11 cellular contexts compared by ENCODE assay signal in the genomic region with DNA sequence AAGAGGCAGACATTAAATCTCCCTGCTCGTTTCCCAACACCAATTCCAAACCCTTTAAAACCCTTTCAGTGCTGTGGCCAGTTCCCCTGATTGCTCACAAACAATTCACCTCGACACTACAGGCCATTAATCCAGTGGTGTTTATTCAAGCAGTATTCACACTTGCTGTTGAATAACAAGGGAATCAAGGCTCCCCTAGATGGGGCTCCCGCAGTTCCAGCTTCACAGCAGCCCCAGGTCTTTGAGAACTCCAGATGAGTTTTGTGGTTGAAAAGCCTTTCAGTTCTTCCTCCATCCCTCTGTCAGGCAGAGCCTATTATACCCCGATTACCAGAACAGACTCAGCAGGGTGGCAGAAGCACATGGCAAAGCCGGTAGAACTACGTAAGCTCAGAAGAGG. TPM values are rescaled to one million over a fixed set of nuclear protein-coding genes. Genes with fewer than 3 reads are reported as not detected.
DNase-seq lines count a peak whose midpoint lies in the region; ATAC-seq, FAIRE-seq and TF ChIP-seq lines count a peak whose summit lies in the region.
"Had no signal": no experiment of that assay in that cellular context is flagged by ENCODE, and none has a peak within 500 bp of the region (broad histone marks: within the 10 kb centered on the region; RNA-seq: fewer than 3 reads in every experiment).

No MANE protein-coding gene starts in this region.

- H3K4me3 ChIP-seq in right atrium auricular region (no peak overlapping the region), endothelial cell of umbilical vein (replicated peaks in 1 of 3; ENCODE audit: insufficient read depth in 1 of 3, low read depth in 1 of 3, low read length in 3 of 3) (no peak overlapping the region), vagina (no peak overlapping the region)

- no peaks in the 10 kb centered on the region for H3K27me3 Mint-ChIP-seq in nephron progenitor cell (ENCODE audit: low read depth, poor library complexity)

- dilution Hi-C loops in endothelial cell of umbilical vein (cut with MboI; ENCODE audit: extremely low pct_ligation_motif_present, low sequenced_read_pairs), result no loop called here

- H3K79me2 ChIP-seq in endothelial cell of umbilical vein (ENCODE audit: control insufficient read depth, insufficient read depth, low read length), result no peaks in the 10 kb centered on the region

- no peaks in the 10 kb centered on the region for H3K9me1 ChIP-seq in endothelial cell of umbilical vein (replicated peaks; ENCODE audit: control insufficient read depth, extremely low read depth, insufficient read depth, low read length)

- peaks cover 77% of the 10 kb centered on the region for H3K4me1 Mint-ChIP-seq in nephron progenitor cell

- CTCF ChIA-PET in endothelial cell of umbilical vein (lab: Charles Lee) (interaction anchor here (1.2 to 2.7 kb wide), 7 partner anchors 10 to 85 kb away, joined by 3 to 11 read pairs (median 5); no protein-coding TSS in a partner anchor), GM10248 (lab: Yijun Ruan, JAX) (interaction anchor here (1.1 to 2.0 kb wide), 6 partner anchors 8 to 33 kb away, joined by 3 to 8 read pairs (median 5); no protein-coding TSS in a partner anchor)

- no peaks in the 10 kb centered on the region for H3K9me3 Mint-ChIP-seq in nephron progenitor cell

- peaks cover 54% of the 10 kb centered on the region for H3K36me3 Mint-ChIP-seq in nephron progenitor cell (ENCODE audit: low read depth)

- no peak overlapping the region for H2AFZ ChIP-seq in endothelial cell of umbilical vein (ENCODE audit: low read depth, low read length)

- TF ChIP-seq CTCF in right atrium auricular region (IDR thresholded peaks at IDR 0.05) (no peak), endothelial cell of umbilical vein (IDR thresholded peaks at IDR 0.05; ENCODE audit: extremely low read depth in 1 of 2, insufficient read depth in 1 of 2, low read depth in 1 of 2, low read length in 2 of 2) (no peak), nephron progenitor cell (IDR thresholded peaks at IDR 0.05) (no peak), vagina (IDR thresholded peaks at IDR 0.05) (no peak), GM10248 (IDR thresholded peaks at IDR 0.05; ENCODE audit: control extremely low read depth, extremely low read depth, low read depth, missing control alignments) (no peak)

- H3K27me3 ChIP-seq in right atrium auricular region (no peaks in the 10 kb centered on the region), endothelial cell of umbilical vein (ENCODE audit: control insufficient read depth in 2 of 2, insufficient read depth in 2 of 2, low read length in 2 of 2) (no peaks in the 10 kb centered on the region), vagina (no peaks in the 10 kb centered on the region)

- H3K4me3 Mint-ChIP-seq in nephron progenitor cell, result peak overlapping the region; percentile 53

- H4K20me1 ChIP-seq in endothelial cell of umbilical vein (replicated peaks; ENCODE audit: control insufficient read depth, extremely low read depth, insufficient read depth, low read length), result no peaks in the 10 kb centered on the region

- H3K27ac ChIP-seq in right atrium auricular region, result peak overlapping the region; percentile 73
- no peak overlapping the region for H3K27ac ChIP-seq in endothelial cell of umbilical vein (ENCODE audit: insufficient read depth, low read depth, low read length)
- peak overlapping the region; percentile 85 for H3K27ac ChIP-seq in vagina

- DNase-seq in right atrium auricular region (ENCODE audit: low spot score), result no peak
- DNase-seq in Right ventricle myocardium inferior (ENCODE audit: missing footprints), result no peak
- DNase-seq in endothelial cell of umbilical vein (ENCODE audit: low read depth, low spot score), result peak; percentile 19
- no peak for DNase-seq in nephron progenitor cell
- no peak for DNase-seq in vagina (ENCODE audit: extremely low spot score in 2 of 2)
- no peak for DNase-seq in GDM1 (lab: John Stamatoyannopoulos, UW)
- DNase-seq in GM10248 (ENCODE audit: extremely low spot score), result no peak
- DNase-seq in midbrain (lab: John Stamatoyannopoulos, UW), result no peak
- DNase-seq: NCI-H187 treated with DMSO at 0.1 percent for 48 hours; stimulated activated CD4-positive, alpha-beta T cell treated with anti-CD3 and anti-CD28 coated beads, Interleukin-12 subunit alpha, Interleukin-12 subunit beta, amount 100 ng/mL, for 4 hours had no signal

- peaks cover 0 to 75% of the 10 kb centered on the region in 2 donors for H3K4me1 ChIP-seq in right atrium auricular region
- peaks cover 37% of the 10 kb centered on the region for H3K4me1 ChIP-seq in endothelial cell of umbilical vein (ENCODE audit: control insufficient read depth, extremely low read depth, insufficient read depth, low read length)
- peaks cover 75% of the 10 kb centered on the region for H3K4me1 ChIP-seq in vagina

- H3K9ac ChIP-seq in endothelial cell of umbilical vein (replicated peaks; ENCODE audit: extremely low read depth, insufficient read depth, low read length), result no peak overlapping the region

- no peak for ATAC-seq in Right ventricle myocardium inferior
- ATAC-seq: Panc1 had no signal

- BruUV-seq in endothelial cell of umbilical vein (replicated peaks; lab: Mats Ljungman, UMichigan), result no TSS peak

- no peak for TF ChIP-seq POLR2A in endothelial cell of umbilical vein (IDR thresholded peaks at IDR 0.05; ENCODE audit: low read depth, low read length)
- TF ChIP-seq POLR2A in vagina (IDR thresholded peaks at IDR 0.05), result no peak

- FAIRE-seq in endothelial cell of umbilical vein (lab: Jason Lieb, UNC), result no peak

- H3K4me2 ChIP-seq in endothelial cell of umbilical vein (ENCODE audit: insufficient read depth, low read length), result no peak overlapping the region

- intact Hi-C loops in Right ventricle myocardium inferior (cut with DNase I) (no loop called here), endothelial cell of umbilical vein (cut with micrococcal nuclease) (loop anchor here (2.0 kb wide), 1 partner anchor 33 kb away; no protein-coding TSS in a partner anchor), vagina (cut with DNase I) (no loop called here)

- H3K27ac Mint-ChIP-seq in nephron progenitor cell, result peak overlapping the region; percentile 87

- POLR2A ChIA-PET in endothelial cell of umbilical vein (lab: Charles Lee), result no interaction called here
- POLR2A ChIA-PET in GM10248 (lab: Yijun Ruan, JAX), result no interaction called here

- H3K36me3 ChIP-seq in right atrium auricular region (peaks cover 48% of the 10 kb centered on the region), endothelial cell of umbilical vein (ENCODE audit: control insufficient read depth in 2 of 2, extremely low read depth in 1 of 2, insufficient read depth in 2 of 2, low read length in 2 of 2) (peaks cover 6 to 31% of the 10 kb centered on the region in 2 experiments), vagina (peaks cover 0 to 51% of the 10 kb centered on the region in 2 donors)

- H3K9me3 ChIP-seq in right atrium auricular region (no peaks in the 10 kb centered on the region), endothelial cell of umbilical vein (replicated peaks; ENCODE audit: control insufficient read depth, insufficient read depth, low read length) (no peaks in the 10 kb centered on the region), vagina (no peaks in the 10 kb centered on the region)

TF ChIP-seq in endothelial cell of umbilical vein, 7 proteins besides CTCF, POLR2A, EP300 and RAD21:
- TF ChIP-seq POLR2AphosphoS5 (IDR thresholded peaks at IDR 0.05; ENCODE audit: insufficient read depth, low read depth, low read length), result no peak
- TF ChIP-seq GATA2 (IDR thresholded peaks at IDR 0.05; ENCODE audit: insufficient read depth, insufficient read length, low read depth, low read length), result no peak
TF ChIP-seq in endothelial cell of umbilical vein: peak in this region for 0.

RNA-seq across cellular contexts. Expression of a gene that starts 36.2 kb away (rescaled TPM):
- 10 to 100 TPM; 30.9 to 32.8 TPM for total RNA-seq in right atrium auricular region
- 24.4 TPM for total RNA-seq in Right ventricle myocardium inferior
- 31.7 and 37.0 TPM in 2 replicates for total RNA-seq in endothelial cell of umbilical vein
- polyA plus RNA-seq in endothelial cell of umbilical vein, result 12.9 and 19.7 TPM in 2 replicates
- 9.4 and 9.5 TPM in 2 replicates for polyA plus RNA-seq in endothelial cell of umbilical vein (2011; cell fraction: cytosol; rRNA removed)
- polyA plus RNA-seq in endothelial cell of umbilical vein (2011; cell fraction: nucleus; rRNA removed), result 77.1 and 97.3 TPM in 2 replicates
- polyA plus RNA-seq in endothelial cell of umbilical vein (2012), result 32.6 and 33.6 TPM in 2 replicates
- 82.6 and 94.6 TPM in 2 replicates for polyA minus RNA-seq in endothelial cell of umbilical vein
- polyA minus RNA-seq in endothelial cell of umbilical vein (2011; cell fraction: cytosol; rRNA and poly(A)+ RNA removed), result 2.4 TPM
- 94.2 and 172 TPM in 2 replicates for polyA minus RNA-seq in endothelial cell of umbilical vein (2011; cell fraction: nucleus; rRNA and poly(A)+ RNA removed)
- 185 TPM for total RNA-seq in vagina
